Comparison of ENCODE assay signal across 11 cellular contexts in the genomic region with DNA sequence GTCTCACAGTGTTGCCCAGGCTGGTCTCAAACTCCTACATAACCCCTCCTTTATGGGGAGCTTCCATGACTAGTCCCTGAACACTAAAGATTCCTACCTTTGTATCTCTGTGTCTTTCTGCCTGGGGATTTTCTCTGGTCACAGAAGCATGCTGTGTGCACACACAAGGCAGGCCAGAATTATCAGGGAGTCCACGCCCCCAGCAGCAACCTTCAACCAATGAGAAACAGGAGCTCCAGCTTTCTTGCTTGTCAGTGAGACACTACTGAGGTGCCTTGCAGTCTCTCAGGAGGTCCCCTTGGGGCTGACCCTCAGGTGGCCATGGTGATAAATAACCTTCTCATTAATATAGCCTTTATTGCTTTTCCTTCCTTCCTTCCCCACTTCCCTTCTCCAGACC. TPM values are rescaled to one million over a fixed set of nuclear protein-coding genes. Genes with fewer than 3 reads are reported as not detected.
DNase-seq lines count a peak whose midpoint lies in the region.
"Had no signal": no experiment of that assay in that cellular context is flagged by ENCODE, and none has a peak within 500 bp of the region (broad histone marks: within the 10 kb centered on the region; RNA-seq: fewer than 3 reads in every experiment).

No MANE protein-coding gene starts in this region.

- DNase-seq in NCI-H82 (lab: John Stamatoyannopoulos, UW) (peak; percentile 35), NCI-H82 treated with DMSO at 0.1 percent for 48 hours (lab: John Stamatoyannopoulos, UW; ENCODE audit: unreplicated experiment) (no peak), NAMALWA (ENCODE audit: low spot score) (peak; percentile 33), mesenteric fat pad (ENCODE audit: low spot score) (peak; percentile 35), cerebellar cortex (ENCODE audit: low spot score) (no peak)
- no peak for DNase-seq in stimulated activated CD4-positive, alpha-beta T cell treated with anti-CD3 and anti-CD28 coated beads, Interleukin-4, amount 100 ng/mL, for 1 hour
- DNase-seq: AML-193; Caco-2; CD4-positive, alpha-beta T cell; GOT3; H9 had no signal

RNA-seq across cellular contexts. Expression of a gene that starts 45.1 kb away (rescaled TPM):
- 28.1 TPM for total RNA-seq in mesenteric fat pad

Comparison
In these comparisons a context has a peak if more than half of its experiments do, and no peak if none do; other contexts are left out.
1. DNase-seq: peak in NCI-H82 (single experiment), NAMALWA (single experiment) and mesenteric fat pad (single experiment); none in NCI-H82 treated with DMSO at 0.1 percent for 48 hours (single experiment), stimulated activated CD4-positive, alpha-beta T cell treated with anti-CD3 and anti-CD28 coated beads, Interleukin-4, amount 100 ng/mL, for 1 hour (single experiment) and cerebellar cortex (single experiment).